1 cellular context compared by ENCODE assay signal in the genomic region with DNA sequence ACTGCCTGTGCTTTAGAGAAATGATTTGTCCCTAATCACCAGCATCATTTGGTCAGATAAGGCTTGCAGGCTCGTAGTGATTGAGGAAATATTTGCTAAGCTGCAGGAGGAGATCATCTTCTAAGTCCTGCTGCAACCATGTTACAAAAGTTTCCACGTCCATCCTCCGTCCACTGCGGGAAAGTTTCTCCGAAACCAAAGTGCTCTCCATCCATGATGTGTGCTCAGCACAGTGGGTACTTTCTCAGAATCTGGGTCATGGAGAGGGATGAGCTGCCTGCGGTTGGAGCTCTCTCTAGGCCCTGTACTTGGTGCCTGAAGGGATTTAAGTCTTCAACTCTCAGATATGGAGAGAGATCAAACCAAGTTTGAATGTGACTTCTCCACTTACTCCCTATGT.
TF ChIP-seq lines count a peak whose summit lies in the region.

No MANE protein-coding gene starts in this region.

TF ChIP-seq in GM23338, 12 proteins besides CTCF, POLR2A, EP300 and RAD21 (continued from another document):
- TF ChIP-seq, protein P1, sequence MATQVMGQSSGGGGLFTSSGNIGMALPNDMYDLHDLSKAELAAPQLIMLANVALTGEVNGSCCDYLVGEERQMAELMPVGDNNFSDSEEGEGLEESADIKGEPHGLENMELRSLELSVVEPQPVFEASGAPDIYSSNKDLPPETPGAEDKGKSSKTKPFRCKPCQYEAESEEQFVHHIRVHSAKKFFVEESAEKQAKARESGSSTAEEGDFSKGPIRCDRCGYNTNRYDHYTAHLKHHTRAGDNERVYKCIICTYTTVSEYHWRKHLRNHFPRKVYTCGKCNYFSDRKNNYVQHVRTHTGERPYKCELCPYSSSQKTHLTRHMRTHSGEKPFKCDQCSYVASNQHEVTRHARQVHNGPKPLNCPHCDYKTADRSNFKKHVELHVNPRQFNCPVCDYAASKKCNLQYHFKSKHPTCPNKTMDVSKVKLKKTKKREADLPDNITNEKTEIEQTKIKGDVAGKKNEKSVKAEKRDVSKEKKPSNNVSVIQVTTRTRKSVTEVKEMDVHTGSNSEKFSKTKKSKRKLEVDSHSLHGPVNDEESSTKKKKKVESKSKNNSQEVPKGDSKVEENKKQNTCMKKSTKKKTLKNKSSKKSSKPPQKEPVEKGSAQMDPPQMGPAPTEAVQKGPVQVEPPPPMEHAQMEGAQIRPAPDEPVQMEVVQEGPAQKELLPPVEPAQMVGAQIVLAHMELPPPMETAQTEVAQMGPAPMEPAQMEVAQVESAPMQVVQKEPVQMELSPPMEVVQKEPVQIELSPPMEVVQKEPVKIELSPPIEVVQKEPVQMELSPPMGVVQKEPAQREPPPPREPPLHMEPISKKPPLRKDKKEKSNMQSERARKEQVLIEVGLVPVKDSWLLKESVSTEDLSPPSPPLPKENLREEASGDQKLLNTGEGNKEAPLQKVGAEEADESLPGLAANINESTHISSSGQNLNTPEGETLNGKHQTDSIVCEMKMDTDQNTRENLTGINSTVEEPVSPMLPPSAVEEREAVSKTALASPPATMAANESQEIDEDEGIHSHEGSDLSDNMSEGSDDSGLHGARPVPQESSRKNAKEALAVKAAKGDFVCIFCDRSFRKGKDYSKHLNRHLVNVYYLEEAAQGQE (IDR thresholded peaks at IDR 0.05; ENCODE audit: unreplicated experiment), result no peak
- TF ChIP-seq EZH2phosphoT487 (IDR thresholded peaks at IDR 0.05; ENCODE audit: unreplicated experiment) (no peak), ZNF331 (CRISPR knock-in tag; IDR thresholded peaks at IDR 0.05; ENCODE audit: low read depth) (no peak)
- TF ChIP-seq, protein P2, sequence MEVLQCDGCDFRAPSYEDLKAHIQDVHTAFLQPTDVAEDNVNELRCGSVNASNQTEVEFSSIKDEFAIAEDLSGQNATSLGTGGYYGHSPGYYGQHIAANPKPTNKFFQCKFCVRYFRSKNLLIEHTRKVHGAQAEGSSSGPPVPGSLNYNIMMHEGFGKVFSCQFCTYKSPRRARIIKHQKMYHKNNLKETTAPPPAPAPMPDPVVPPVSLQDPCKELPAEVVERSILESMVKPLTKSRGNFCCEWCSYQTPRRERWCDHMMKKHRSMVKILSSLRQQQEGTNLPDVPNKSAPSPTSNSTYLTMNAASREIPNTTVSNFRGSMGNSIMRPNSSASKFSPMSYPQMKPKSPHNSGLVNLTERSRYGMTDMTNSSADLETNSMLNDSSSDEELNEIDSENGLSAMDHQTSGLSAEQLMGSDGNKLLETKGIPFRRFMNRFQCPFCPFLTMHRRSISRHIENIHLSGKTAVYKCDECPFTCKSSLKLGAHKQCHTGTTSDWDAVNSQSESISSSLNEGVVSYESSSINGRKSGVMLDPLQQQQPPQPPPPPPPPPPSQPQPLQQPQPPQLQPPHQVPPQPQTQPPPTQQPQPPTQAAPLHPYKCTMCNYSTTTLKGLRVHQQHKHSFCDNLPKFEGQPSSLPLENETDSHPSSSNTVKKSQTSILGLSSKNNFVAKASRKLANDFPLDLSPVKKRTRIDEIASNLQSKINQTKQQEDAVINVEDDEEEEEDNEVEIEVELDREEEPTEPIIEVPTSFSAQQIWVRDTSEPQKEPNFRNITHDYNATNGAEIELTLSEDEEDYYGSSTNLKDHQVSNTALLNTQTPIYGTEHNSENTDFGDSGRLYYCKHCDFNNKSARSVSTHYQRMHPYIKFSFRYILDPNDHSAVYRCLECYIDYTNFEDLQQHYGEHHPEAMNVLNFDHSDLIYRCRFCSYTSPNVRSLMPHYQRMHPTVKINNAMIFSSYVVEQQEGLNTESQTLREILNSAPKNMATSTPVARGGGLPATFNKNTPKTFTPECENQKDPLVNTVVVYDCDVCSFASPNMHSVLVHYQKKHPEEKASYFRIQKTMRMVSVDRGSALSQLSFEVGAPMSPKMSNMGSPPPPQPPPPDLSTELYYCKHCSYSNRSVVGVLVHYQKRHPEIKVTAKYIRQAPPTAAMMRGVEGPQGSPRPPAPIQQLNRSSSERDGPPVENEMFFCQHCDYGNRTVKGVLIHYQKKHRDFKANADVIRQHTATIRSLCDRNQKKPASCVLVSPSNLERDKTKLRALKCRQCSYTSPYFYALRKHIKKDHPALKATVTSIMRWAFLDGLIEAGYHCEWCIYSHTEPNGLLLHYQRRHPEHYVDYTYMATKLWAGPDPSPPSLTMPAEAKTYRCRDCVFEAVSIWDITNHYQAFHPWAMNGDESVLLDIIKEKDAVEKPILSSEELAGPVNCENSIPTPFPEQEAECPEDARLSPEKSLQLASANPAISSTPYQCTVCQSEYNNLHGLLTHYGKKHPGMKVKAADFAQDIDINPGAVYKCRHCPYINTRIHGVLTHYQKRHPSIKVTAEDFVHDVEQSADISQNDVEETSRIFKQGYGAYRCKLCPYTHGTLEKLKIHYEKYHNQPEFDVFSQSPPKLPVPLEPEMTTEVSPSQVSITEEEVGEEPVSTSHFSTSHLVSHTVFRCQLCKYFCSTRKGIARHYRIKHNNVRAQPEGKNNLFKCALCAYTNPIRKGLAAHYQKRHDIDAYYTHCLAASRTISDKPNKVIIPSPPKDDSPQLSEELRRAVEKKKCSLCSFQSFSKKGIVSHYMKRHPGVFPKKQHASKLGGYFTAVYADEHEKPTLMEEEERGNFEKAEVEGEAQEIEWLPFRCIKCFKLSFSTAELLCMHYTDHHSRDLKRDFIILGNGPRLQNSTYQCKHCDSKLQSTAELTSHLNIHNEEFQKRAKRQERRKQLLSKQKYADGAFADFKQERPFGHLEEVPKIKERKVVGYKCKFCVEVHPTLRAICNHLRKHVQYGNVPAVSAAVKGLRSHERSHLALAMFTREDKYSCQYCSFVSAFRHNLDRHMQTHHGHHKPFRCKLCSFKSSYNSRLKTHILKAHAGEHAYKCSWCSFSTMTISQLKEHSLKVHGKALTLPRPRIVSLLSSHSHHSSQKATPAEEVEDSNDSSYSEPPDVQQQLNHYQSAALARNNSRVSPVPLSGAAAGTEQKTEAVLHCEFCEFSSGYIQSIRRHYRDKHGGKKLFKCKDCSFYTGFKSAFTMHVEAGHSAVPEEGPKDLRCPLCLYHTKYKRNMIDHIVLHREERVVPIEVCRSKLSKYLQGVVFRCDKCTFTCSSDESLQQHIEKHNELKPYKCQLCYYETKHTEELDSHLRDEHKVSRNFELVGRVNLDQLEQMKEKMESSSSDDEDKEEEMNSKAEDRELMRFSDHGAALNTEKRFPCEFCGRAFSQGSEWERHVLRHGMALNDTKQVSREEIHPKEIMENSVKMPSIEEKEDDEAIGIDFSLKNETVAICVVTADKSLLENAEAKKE (CRISPR knock-in tag; IDR thresholded peaks at IDR 0.05), result no peak
TF ChIP-seq in GM23338: peak in this region for 0.
